ENCODE assay signal across 8 cellular contexts in genomic region chr16:3135120-3135715, GRCh38. TPM values are rescaled to one million over a fixed set of nuclear protein-coding genes. Genes with fewer than 3 reads are reported as not detected.
DNase-seq lines count a peak whose midpoint lies in the region; ATAC-seq, FAIRE-seq and TF ChIP-seq lines count a peak whose summit lies in the region.

No MANE protein-coding gene starts in this region.

- H3K27me3 ChIP-seq in PC-3 (ENCODE audit: low read length) = no peaks in the 10 kb centered on the region
- no peaks in the 10 kb centered on the region for H3K27me3 ChIP-seq in pancreas

- peaks cover 11% of the 10 kb centered on the region for H3K36me3 Mint-ChIP-seq in activated T-cell treated with anti-CD3 and anti-CD28 coated beads, Interleukin-2, amount 50 U/mL, for 4 hours (ENCODE audit: insufficient read depth)

- BruUV-seq in PC-3 (replicated peaks; lab: Mats Ljungman, UMichigan) = TSS peak; percentile 76

- WGBS in pancreas, 2 donors = 1% methylated on average over 32 to 43 of the region's 44 CpGs

- no peaks in the 10 kb centered on the region for H3K9me3 Mint-ChIP-seq in activated T-cell treated with anti-CD3 and anti-CD28 coated beads, Interleukin-2, amount 50 U/mL, for 4 hours

- DNase-seq in activated T-cell treated with anti-CD3 and anti-CD28 coated beads, Interleukin-2, amount 50 U/mL, for 4 hours = no peak
- DNase-seq in activated T-cell treated with anti-CD3 and anti-CD28 coated beads for 4 hours (no peak), PC-3 (no peak), epithelial cell of prostate (ENCODE audit: low read depth, low spot score) (no peak), pancreas (no peak), NCI-H1092 treated with DMSO at 0.1 percent for 48 hours (lab: John Stamatoyannopoulos, UW) (no peak), OCI-M2 (lab: John Stamatoyannopoulos, UW; ENCODE audit: unreplicated experiment) (no peak), GM19240 (ENCODE audit: insufficient read length, low spot score) (no peak)

- peak overlapping the region; percentile 97 for H3K4me2 ChIP-seq in PC-3 (ENCODE audit: low read length)

- CTCF ChIA-PET in PC-3 (lab: Charles Lee) = interaction anchor here (0.6 kb wide), 1 partner anchor 1450 kb away, joined by 7 read pairs; no protein-coding TSS in a partner anchor

- peaks cover 34% of the 10 kb centered on the region for H3K79me2 ChIP-seq in PC-3 (ENCODE audit: low read length)

- POLR2A ChIA-PET in PC-3 (lab: Charles Lee; ENCODE audit: unreplicated experiment) = interaction anchor here (0.5 to 1.3 kb wide), 2 partner anchors 15 to 281 kb away, joined by 9 to 12 read pairs; no protein-coding TSS in a partner anchor

- no peaks in the 10 kb centered on the region for H3K27me3 Mint-ChIP-seq in activated T-cell treated with anti-CD3 and anti-CD28 coated beads, Interleukin-2, amount 50 U/mL, for 4 hours (ENCODE audit: low read depth)

- H3K36me3 ChIP-seq in PC-3 (ENCODE audit: low read depth, low read length) = 0 out of 2 replicates have a peak, but pooled peaks cover 3% of the 10 kb centered on the region
- no peaks in the 10 kb centered on the region for H3K36me3 ChIP-seq in pancreas

- H3K27ac ChIP-seq in PC-3 (ENCODE audit: low read length) (peak overlapping the region; percentile 30), epithelial cell of prostate (peak overlapping the region; percentile 78), pancreas (peak overlapping the region; percentile 88 to 96 (median 90))

- H3K4me1 ChIP-seq in PC-3 (ENCODE audit: insufficient read depth, low read length) (peaks cover 6% of the 10 kb centered on the region; the same call in 1 of the 2 replicates), pancreas (peaks cover 0 to 23% (median 6%) of the 10 kb centered on the region in 3 donors)

- H3K4me3 ChIP-seq in PC-3 (ENCODE audit: low read length) (peak overlapping the region; percentile 99), pancreas (peak overlapping the region; percentile 75 to 98 (median 90))

- H3K4me1 Mint-ChIP-seq in activated T-cell treated with anti-CD3 and anti-CD28 coated beads, Interleukin-2, amount 50 U/mL, for 4 hours (ENCODE audit: low read depth) = peaks cover 19% of the 10 kb centered on the region

- no peaks in the 10 kb centered on the region for H4K20me1 ChIP-seq in PC-3 (ENCODE audit: low read length)

- intact Hi-C loops in PC-3 (cut with micrococcal nuclease) (loop anchor here (1.0 kb wide), 1 partner anchor 14 kb away; no protein-coding TSS in a partner anchor), pancreas (cut with DNase I) (no loop called here)

- peak overlapping the region; percentile 99 for H3K4me3 Mint-ChIP-seq in activated T-cell treated with anti-CD3 and anti-CD28 coated beads, Interleukin-2, amount 50 U/mL, for 4 hours

- ATAC-seq in activated T-cell treated with anti-CD3 and anti-CD28 coated beads, Interleukin-2, amount 50 U/mL, for 4 hours = peak in 1 of 2 donors; percentile 58
- ATAC-seq in PC-3 (peak; percentile 50), pancreas (peak in 1 of 4 donors; percentile 63)

- peaks cover under 1% of the 10 kb centered on the region for H3F3A ChIP-seq in PC-3 (ENCODE audit: low read length, unreplicated experiment)

- no peaks in the 10 kb centered on the region for H3K9me3 ChIP-seq in PC-3 (ENCODE audit: low read length)
- no peaks in the 10 kb centered on the region for H3K9me3 ChIP-seq in pancreas

- no peak for FAIRE-seq in pancreas (lab: Jason Lieb, UNC)

- H3K9me2 ChIP-seq in PC-3 (replicated peaks; ENCODE audit: low read length) = no peaks in the 10 kb centered on the region

- peak overlapping the region; percentile 92 for H3K9ac ChIP-seq in PC-3 (ENCODE audit: low read length)

- TF ChIP-seq CTCF in PC-3 (conservative IDR thresholded peaks at IDR 0.05; ENCODE audit: low read depth, low read length) (no peak), pancreas (IDR thresholded peaks at IDR 0.05) (no peak)

- H2AFZ ChIP-seq in PC-3 (ENCODE audit: low read length) = peak overlapping the region; percentile 96

RNA-seq across cellular contexts. Expression of gene ZNF213, which starts 0.4 kb away (rescaled TPM):
- 10 to 100 TPM in 1 of 3 donors, 1 to 10 TPM in 2; 9.8 to 12.0 (median 9.9) TPM for total RNA-seq in activated T-cell treated with anti-CD3 and anti-CD28 coated beads, Interleukin-2, amount 50 U/mL, for 4 hours
- total RNA-seq in PC-3 (2014; rRNA removed) (3.6 and 9.6 TPM in 2 replicates), pancreas (1 to 10 TPM; 5.0 to 8.8 (median 6.7) TPM)
- polyA plus RNA-seq in pancreas = 1 to 10 TPM; 5.8 to 7.5 TPM

RNA-seq across cellular contexts. Expression of gene ZNF205, which starts 22.8 kb away (rescaled TPM):
- total RNA-seq in activated T-cell treated with anti-CD3 and anti-CD28 coated beads, Interleukin-2, amount 50 U/mL, for 4 hours = under 1 TPM in 2 of 3 donors, not detected in 1; 0.18 to 0.57 TPM
- total RNA-seq in PC-3 (2014; rRNA removed) = 19.0 and 27.0 TPM in 2 replicates
- total RNA-seq in pancreas = 1 to 10 TPM; 6.5 to 10.0 (median 8.0) TPM
- polyA plus RNA-seq in pancreas = 10 to 100 TPM; 22.4 to 43.3 TPM

RNA-seq across cellular contexts. Expression of gene ZSCAN10, which starts 36.1 kb away (rescaled TPM):
- under 1 TPM in 2 of 3 donors, not detected in 1; 0.11 TPM for total RNA-seq in activated T-cell treated with anti-CD3 and anti-CD28 coated beads, Interleukin-2, amount 50 U/mL, for 4 hours
- total RNA-seq in PC-3 (2014; rRNA removed) (not detected in 2 replicates), pancreas (under 1 TPM in 1 of 6 donors, not detected in 5; 0.35 TPM)
- polyA plus RNA-seq in pancreas = not detected

RNA-seq across cellular contexts. Expression of gene OR1F1, which starts 52.8 kb away (rescaled TPM):
- total RNA-seq in activated T-cell treated with anti-CD3 and anti-CD28 coated beads, Interleukin-2, amount 50 U/mL, for 4 hours = not detected
- total RNA-seq in PC-3 (2014; rRNA removed) (not detected in 2 replicates), pancreas (not detected)
- polyA plus RNA-seq in pancreas = not detected

Comparison
In these comparisons a context has a peak if more than half of its experiments do, and no peak if none do; other contexts are left out.
1. H3K27ac ChIP-seq: peak in every context shown above with its lines; median percentile 90 in pancreas; 78 in epithelial cell of prostate; 30 in PC-3.
2. RNA of gene ZNF205, which starts 22.8 kb away (total RNA-seq): 19.0 to 27.0 TPM in PC-3 and 6.5 to 10.0 TPM in pancreas; 0.18 to 0.57 TPM in activated T-cell treated with anti-CD3 and anti-CD28 coated beads, Interleukin-2, amount 50 U/mL, for 4 hours; every median in the first group is over 4 times any median in the second.